ENCODE assay signal across 1 cellular context in the genomic region with DNA sequence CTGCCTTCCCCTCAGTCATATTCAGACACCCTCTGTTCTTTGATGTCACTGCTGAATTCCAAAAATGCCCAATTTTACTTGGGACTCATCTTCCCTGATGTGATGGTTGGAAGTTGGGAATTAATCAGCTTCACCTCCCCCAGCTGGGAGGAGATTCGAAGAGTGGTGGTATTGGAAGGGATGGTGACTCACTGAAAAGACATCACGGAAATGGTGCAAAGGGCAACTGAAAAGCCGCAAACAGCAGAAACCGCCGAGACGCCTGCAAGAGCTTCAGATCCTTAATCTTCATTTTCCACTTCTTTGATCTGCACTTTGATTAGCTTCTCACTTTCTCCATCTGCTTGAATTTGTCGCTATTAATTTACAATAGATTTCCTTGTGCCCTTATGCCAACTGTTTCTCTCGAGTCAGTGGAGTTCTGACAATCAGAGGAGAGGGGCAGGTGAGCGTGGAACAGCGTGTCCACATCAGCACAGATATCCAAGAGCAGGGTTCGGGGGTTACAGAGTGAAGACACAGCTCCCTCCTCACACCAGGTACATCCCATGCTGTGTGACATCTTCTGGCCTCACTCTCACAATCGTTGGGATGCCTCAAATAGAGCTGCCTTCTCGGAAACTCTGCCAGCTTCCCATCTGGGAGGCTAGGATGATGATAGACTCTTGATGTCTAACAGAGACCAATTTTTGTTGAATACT.
TF ChIP-seq lines count a peak whose summit lies in the region.

No MANE protein-coding gene starts in this region.

TF ChIP-seq in HCT116, 20 proteins besides CTCF, POLR2A, EP300 and RAD21:
- TF ChIP-seq YY1 (IDR thresholded peaks at IDR 0.05; ENCODE audit: extremely low read depth, insufficient replicate concordance, low read depth, low read length) = peak; percentile 6
- TF ChIP-seq, protein P1, sequence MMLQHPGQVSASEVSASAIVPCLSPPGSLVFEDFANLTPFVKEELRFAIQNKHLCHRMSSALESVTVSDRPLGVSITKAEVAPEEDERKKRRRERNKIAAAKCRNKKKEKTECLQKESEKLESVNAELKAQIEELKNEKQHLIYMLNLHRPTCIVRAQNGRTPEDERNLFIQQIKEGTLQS (IDR thresholded peaks at IDR 0.05) = no peak
- TF ChIP-seq, protein P2, sequence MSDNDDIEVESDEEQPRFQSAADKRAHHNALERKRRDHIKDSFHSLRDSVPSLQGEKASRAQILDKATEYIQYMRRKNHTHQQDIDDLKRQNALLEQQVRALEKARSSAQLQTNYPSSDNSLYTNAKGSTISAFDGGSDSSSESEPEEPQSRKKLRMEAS (IDR thresholded peaks at IDR 0.05) = peak; percentile 27; the same call in 1 of the 2 replicates
- peak; percentile 75 for TF ChIP-seq SP1 (IDR thresholded peaks at IDR 0.05; ENCODE audit: low read depth)
- no peak for TF ChIP-seq ZNF274 (IDR thresholded peaks at IDR 0.05; ENCODE audit: low read depth, low read length)
- TF ChIP-seq FOSL1 (IDR thresholded peaks at IDR 0.05; ENCODE audit: low read depth) = peak; percentile 82
- TF ChIP-seq CBX3 (IDR thresholded peaks at IDR 0.05; ENCODE audit: low read depth) = 0 out of 2 replicates have a peak, but pooled peaks have one; percentile 78
- no peak for TF ChIP-seq SIN3A (IDR thresholded peaks at IDR 0.05; ENCODE audit: low read depth)
- peak; percentile 34; the same call in 1 of the 2 replicates for TF ChIP-seq POLR2AphosphoS5 (IDR thresholded peaks at IDR 0.05; ENCODE audit: low read depth, low read length)
- TF ChIP-seq, protein P3, sequence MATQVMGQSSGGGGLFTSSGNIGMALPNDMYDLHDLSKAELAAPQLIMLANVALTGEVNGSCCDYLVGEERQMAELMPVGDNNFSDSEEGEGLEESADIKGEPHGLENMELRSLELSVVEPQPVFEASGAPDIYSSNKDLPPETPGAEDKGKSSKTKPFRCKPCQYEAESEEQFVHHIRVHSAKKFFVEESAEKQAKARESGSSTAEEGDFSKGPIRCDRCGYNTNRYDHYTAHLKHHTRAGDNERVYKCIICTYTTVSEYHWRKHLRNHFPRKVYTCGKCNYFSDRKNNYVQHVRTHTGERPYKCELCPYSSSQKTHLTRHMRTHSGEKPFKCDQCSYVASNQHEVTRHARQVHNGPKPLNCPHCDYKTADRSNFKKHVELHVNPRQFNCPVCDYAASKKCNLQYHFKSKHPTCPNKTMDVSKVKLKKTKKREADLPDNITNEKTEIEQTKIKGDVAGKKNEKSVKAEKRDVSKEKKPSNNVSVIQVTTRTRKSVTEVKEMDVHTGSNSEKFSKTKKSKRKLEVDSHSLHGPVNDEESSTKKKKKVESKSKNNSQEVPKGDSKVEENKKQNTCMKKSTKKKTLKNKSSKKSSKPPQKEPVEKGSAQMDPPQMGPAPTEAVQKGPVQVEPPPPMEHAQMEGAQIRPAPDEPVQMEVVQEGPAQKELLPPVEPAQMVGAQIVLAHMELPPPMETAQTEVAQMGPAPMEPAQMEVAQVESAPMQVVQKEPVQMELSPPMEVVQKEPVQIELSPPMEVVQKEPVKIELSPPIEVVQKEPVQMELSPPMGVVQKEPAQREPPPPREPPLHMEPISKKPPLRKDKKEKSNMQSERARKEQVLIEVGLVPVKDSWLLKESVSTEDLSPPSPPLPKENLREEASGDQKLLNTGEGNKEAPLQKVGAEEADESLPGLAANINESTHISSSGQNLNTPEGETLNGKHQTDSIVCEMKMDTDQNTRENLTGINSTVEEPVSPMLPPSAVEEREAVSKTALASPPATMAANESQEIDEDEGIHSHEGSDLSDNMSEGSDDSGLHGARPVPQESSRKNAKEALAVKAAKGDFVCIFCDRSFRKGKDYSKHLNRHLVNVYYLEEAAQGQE (IDR thresholded peaks at IDR 0.05; ENCODE audit: low read depth) = no peak
- peak; percentile 49 for TF ChIP-seq TCF7L2 (IDR thresholded peaks at IDR 0.05; ENCODE audit: borderline replicate concordance, extremely low read depth, insufficient read depth, insufficient read length)
- no peak for TF ChIP-seq EZH2 (IDR thresholded peaks at IDR 0.05)
- peak; percentile 36; the same call in 1 of the 2 replicates for TF ChIP-seq ELF1 (IDR thresholded peaks at IDR 0.05; ENCODE audit: borderline replicate concordance, low read depth)
- TF ChIP-seq JUND (IDR thresholded peaks at IDR 0.05) = peak; percentile 92
- no peak for TF ChIP-seq SRF (IDR thresholded peaks at IDR 0.05; ENCODE audit: low read depth)
- TF ChIP-seq EGR1 (IDR thresholded peaks at IDR 0.05; ENCODE audit: low read depth) = no peak
- TF ChIP-seq EZH2phosphoT487 (IDR thresholded peaks at IDR 0.05; ENCODE audit: borderline replicate concordance) = no peak
- TF ChIP-seq, protein P4, sequence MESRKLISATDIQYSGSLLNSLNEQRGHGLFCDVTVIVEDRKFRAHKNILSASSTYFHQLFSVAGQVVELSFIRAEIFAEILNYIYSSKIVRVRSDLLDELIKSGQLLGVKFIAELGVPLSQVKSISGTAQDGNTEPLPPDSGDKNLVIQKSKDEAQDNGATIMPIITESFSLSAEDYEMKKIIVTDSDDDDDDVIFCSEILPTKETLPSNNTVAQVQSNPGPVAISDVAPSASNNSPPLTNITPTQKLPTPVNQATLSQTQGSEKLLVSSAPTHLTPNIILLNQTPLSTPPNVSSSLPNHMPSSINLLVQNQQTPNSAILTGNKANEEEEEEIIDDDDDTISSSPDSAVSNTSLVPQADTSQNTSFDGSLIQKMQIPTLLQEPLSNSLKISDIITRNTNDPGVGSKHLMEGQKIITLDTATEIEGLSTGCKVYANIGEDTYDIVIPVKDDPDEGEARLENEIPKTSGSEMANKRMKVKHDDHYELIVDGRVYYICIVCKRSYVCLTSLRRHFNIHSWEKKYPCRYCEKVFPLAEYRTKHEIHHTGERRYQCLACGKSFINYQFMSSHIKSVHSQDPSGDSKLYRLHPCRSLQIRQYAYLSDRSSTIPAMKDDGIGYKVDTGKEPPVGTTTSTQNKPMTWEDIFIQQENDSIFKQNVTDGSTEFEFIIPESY (IDR thresholded peaks at IDR 0.05; ENCODE audit: extremely low read depth, insufficient replicate concordance, low read length) = no peak
- TF ChIP-seq ZFX (IDR thresholded peaks at IDR 0.05) = no peak
- TF ChIP-seq CEBPB (IDR thresholded peaks at IDR 0.05; ENCODE audit: low read depth) = peak; percentile 42; the same call in 1 of the 2 replicates
TF ChIP-seq in HCT116: peak in this region for 10.
